ENCODE assay signal across 16 cellular contexts in genomic region chr2:39542523-39542922, GRCh38.
A peak's percentile ranks its signal among the peaks of the same experiment; 100 is the strongest.
DNase-seq lines count a peak whose midpoint lies in the region; ATAC-seq, FAIRE-seq and TF ChIP-seq lines count a peak whose summit lies in the region.
"Had no signal": no experiment of that assay in that cellular context is flagged by ENCODE, and none has a peak within 500 bp of the region (broad histone marks: within the 10 kb centered on the region; RNA-seq: fewer than 3 reads in every experiment).

No MANE protein-coding gene starts in this region.

- no peaks in the 10 kb centered on the region for H3K79me1 ChIP-seq in mesendoderm (ENCODE audit: low read length)

- H3K27me3 ChIP-seq in HAP-1 (ENCODE audit: low read depth) (no peaks in the 10 kb centered on the region), mesendoderm (ENCODE audit: insufficient read depth, low read length, poor library complexity) (no peaks in the 10 kb centered on the region)
- H3K27me3 ChIP-seq: MG63 had no signal

- H3K56ac ChIP-seq in mesendoderm (ENCODE audit: low read length): no peak overlapping the region

- H2BK15ac ChIP-seq in mesendoderm (replicated peaks; ENCODE audit: low read depth): no peak overlapping the region

- no peak overlapping the region for H3K4me2 ChIP-seq in mesendoderm (ENCODE audit: low read length)

- peaks cover 37% of the 10 kb centered on the region for H3K4me1 ChIP-seq in HAP-1
- H3K4me1 ChIP-seq in mesendoderm (ENCODE audit: control insufficient read depth, low read depth, low read length): no peaks in the 10 kb centered on the region

- H2BK120ac ChIP-seq in mesendoderm (ENCODE audit: low read depth, low read length): no peak overlapping the region

- H2AK5ac ChIP-seq in mesendoderm (ENCODE audit: low read length): no peak overlapping the region

- H3K9ac ChIP-seq in mesendoderm (ENCODE audit: low read length): no peak overlapping the region

- no peak overlapping the region for H4K5ac ChIP-seq in mesendoderm (ENCODE audit: low read length)

- H4K8ac ChIP-seq in mesendoderm (ENCODE audit: low read depth, low read length): no peak overlapping the region

- WGBS in mesendoderm (ENCODE audit: extremely low coverage, insufficient coverage, low lambda C conversion rate): no CpG with 5 or more reads among the region's 2 CpGs

- H3K79me2 ChIP-seq in mesendoderm (ENCODE audit: control insufficient read depth, insufficient read depth, low read length): no peaks in the 10 kb centered on the region

- H2BK5ac ChIP-seq in mesendoderm (ENCODE audit: low read length): no peak overlapping the region

- H3K4me3 ChIP-seq in HAP-1 (no peak overlapping the region), mesendoderm (ENCODE audit: low read length) (no peak overlapping the region)
- H3K4me3 ChIP-seq: MG63 had no signal

- H3K18ac ChIP-seq in mesendoderm (ENCODE audit: low read length): no peak overlapping the region

- H3K4ac ChIP-seq in mesendoderm (ENCODE audit: low read depth, low read length): no peak overlapping the region

- in situ Hi-C loops in HAP-1 (cut with MboI; ENCODE audit: low sequenced_read_pairs): no loop called here

- no peak overlapping the region for H3K27ac ChIP-seq in mesendoderm (ENCODE audit: low read depth, low read length)
- H3K27ac ChIP-seq: RWPE1 had no signal

- H3K9me3 ChIP-seq in HAP-1: no peaks in the 10 kb centered on the region
- H3K9me3 ChIP-seq: MG63 had no signal

- FAIRE-seq in D721Med (lab: Jason Lieb, UNC): peak; percentile 35
- FAIRE-seq: GM12892, HepG2 had no signal

- ATAC-seq in GM18511 (IDR thresholded peaks at IDR 0.05; ENCODE audit: unreplicated experiment): no peak
- ATAC-seq: HepG2 had no signal

- no peak overlapping the region for H3K23ac ChIP-seq in mesendoderm (ENCODE audit: low read length)

- DNase-seq in D721Med (ENCODE audit: insufficient read length, low spot score) (no peak), HAP-1 (ENCODE audit: low spot score in 2 of 2) (peak; percentile 68 to 87), RPMI7951 (ENCODE audit: low read depth) (peak; percentile 57), mesendoderm (peak; percentile 46)
- DNase-seq in stimulated activated CD8-positive, alpha-beta memory T cell treated with anti-CD3 and anti-CD28 coated beads, Interleukin-4, amount 100 ng/mL, for 48 hours: no peak
- no peak for DNase-seq in activated CD8-positive, alpha-beta memory T cell treated with anti-CD3 and anti-CD28 coated beads, Interleukin-2, amount 50 U/mL, for 48 hours
- DNase-seq: CD4-positive, alpha-beta T cell; MG63; NCI-H1092 treated with DMSO at 0.1 percent for 48 hours; NCI-H1930; NCI-H446 treated with DMSO at 0.1 percent for 48 hours; T-helper 2 cell had no signal

- no peak for TF ChIP-seq CTCF in D721Med (IDR thresholded peaks at IDR 0.05; ENCODE audit: insufficient read depth, missing control alignments)

- H3K36me3 ChIP-seq in HAP-1 (replicated peaks) (no peaks in the 10 kb centered on the region), mesendoderm (ENCODE audit: control insufficient read depth, insufficient read depth, low read length) (no peaks in the 10 kb centered on the region)
- H3K36me3 ChIP-seq: MG63 had no signal

Comparison
In these comparisons a context has a peak if more than half of its experiments do, and no peak if none do; other contexts are left out.
1. DNase-seq: peak in HAP-1 (2 of 2), RPMI7951 (single experiment) and mesendoderm (single experiment); none in D721Med (single experiment), stimulated activated CD8-positive, alpha-beta memory T cell treated with anti-CD3 and anti-CD28 coated beads, Interleukin-4, amount 100 ng/mL, for 48 hours (single experiment) and activated CD8-positive, alpha-beta memory T cell treated with anti-CD3 and anti-CD28 coated beads, Interleukin-2, amount 50 U/mL, for 48 hours (single experiment).